In genomic region chr6:158926429-158926828, GRCh38 we compare ENCODE assay signal across 14 cellular contexts.
A peak's percentile ranks its signal among the peaks of the same experiment; 100 is the strongest.
DNase-seq lines count a peak whose midpoint lies in the region; ATAC-seq and TF ChIP-seq lines count a peak whose summit lies in the region.
"Had no signal": no experiment of that assay in that cellular context is flagged by ENCODE, and none has a peak within 500 bp of the region (broad histone marks: within the 10 kb centered on the region; RNA-seq: fewer than 3 reads in every experiment).

No MANE protein-coding gene starts in this region.

- no peak for TF ChIP-seq CTCF in AG04450 (IDR thresholded peaks at IDR 0.05; ENCODE audit: low read depth, low read length)
- no peak for TF ChIP-seq CTCF in foreskin keratinocyte (conservative IDR thresholded peaks at IDR 0.05)
- no peak for TF ChIP-seq CTCF in CD14-positive monocyte (IDR thresholded peaks at IDR 0.05)

- no peak overlapping the region for H2AFZ ChIP-seq in Karpas-422 (ENCODE audit: low read length)

- DNase-seq in AG04450 (ENCODE audit: low read depth, low spot score), result peak; percentile 39
- DNase-seq in HS-5 (ENCODE audit: low read depth), result peak; percentile 47
- DNase-seq in amniotic epithelial cell (ENCODE audit: low read depth), result peak; percentile 87
- DNase-seq in foreskin keratinocyte, result peak; percentile 70 to 92
- no peak for DNase-seq in CD8-positive, alpha-beta memory T cell
- DNase-seq in CD14-positive monocyte (ENCODE audit: low spot score), result no peak
- no peak for DNase-seq in Karpas-422
- DNase-seq: activated CD8-positive, alpha-beta memory T cell treated with anti-CD3 and anti-CD28 coated beads, Interleukin-2, amount 10 ng/mL, durations not matched to agents 7 days and 5 days; activated effector memory CD4-positive, alpha-beta T cell treated with Interleukin-2 at 50 U/mL for 16 hours; aorta; left ventricle myocardium inferior; NCI-H2029; NCI-H524 treated with DMSO at 0.1 percent for 48 hours had no signal

- CTCF ChIA-PET in AG04450 (lab: Charles Lee), result no interaction called here
- CTCF ChIA-PET in CD8-positive, alpha-beta memory T cell (lab: Charles Lee), result no interaction called here

- H3K4me3 Mint-ChIP-seq in CD8-positive, alpha-beta memory T cell, result no peak overlapping the region
- H3K4me3 Mint-ChIP-seq in CD14-positive monocyte, result no peak overlapping the region
- H3K4me3 Mint-ChIP-seq: activated CD8-positive, alpha-beta memory T cell treated with anti-CD3 and anti-CD28 coated beads, Interleukin-2, amount 10 ng/mL, durations not matched to agents 7 days and 5 days had no signal

- peak overlapping the region; percentile 63 for H3K27ac ChIP-seq in AG04450 (ENCODE audit: low read depth, low read length)
- peak overlapping the region; percentile 82 for H3K27ac ChIP-seq in foreskin keratinocyte
- H3K27ac ChIP-seq in CD8-positive, alpha-beta memory T cell (ENCODE audit: low read depth, low read length), result no peak overlapping the region
- H3K27ac ChIP-seq in Karpas-422 (ENCODE audit: low read length), result no peak overlapping the region
- H3K27ac ChIP-seq: left ventricle myocardium inferior had no signal

- H3K36me3 Mint-ChIP-seq in CD8-positive, alpha-beta memory T cell, result peaks cover 0 to 4% (median 0%) of the 10 kb centered on the region in 3 donors
- H3K36me3 Mint-ChIP-seq in CD14-positive monocyte, result no peaks in the 10 kb centered on the region

- no peaks in the 10 kb centered on the region for H3K9me2 ChIP-seq in Karpas-422 (replicated peaks; ENCODE audit: insufficient read depth, low read length)

- no peaks in the 10 kb centered on the region for H4K20me1 ChIP-seq in Karpas-422 (ENCODE audit: insufficient read depth, low read depth, low read length)

- POLR2A ChIA-PET in AG04450 (lab: Yijun Ruan, JAX), result no interaction called here
- POLR2A ChIA-PET in CD8-positive, alpha-beta memory T cell (lab: Charles Lee), result no interaction called here

- intact Hi-C loops in CD14-positive monocyte (cut with micrococcal nuclease), result no loop called here

- H3K9ac ChIP-seq in Karpas-422 (ENCODE audit: low read length), result no peak overlapping the region

- H3K27ac Mint-ChIP-seq in CD8-positive, alpha-beta memory T cell, result no peak overlapping the region
- H3K27ac Mint-ChIP-seq in CD14-positive monocyte, result no peak overlapping the region
- H3K27ac Mint-ChIP-seq: activated CD8-positive, alpha-beta memory T cell treated with anti-CD3 and anti-CD28 coated beads, Interleukin-2, amount 10 ng/mL, durations not matched to agents 7 days and 5 days had no signal

- H3K27me3 ChIP-seq in AG04450 (ENCODE audit: control insufficient read depth, insufficient read depth, low read length), result no peaks in the 10 kb centered on the region
- no peaks in the 10 kb centered on the region for H3K27me3 ChIP-seq in foreskin keratinocyte
- H3K27me3 ChIP-seq in CD8-positive, alpha-beta memory T cell (ENCODE audit: insufficient read depth, low read length, poor library complexity, severe bottlenecking), result no peaks in the 10 kb centered on the region
- no peaks in the 10 kb centered on the region for H3K27me3 ChIP-seq in Karpas-422 (ENCODE audit: low read length)

- H3K36me3 ChIP-seq in CD8-positive, alpha-beta memory T cell (ENCODE audit: insufficient read depth, low read length), result no peaks in the 10 kb centered on the region
- no peaks in the 10 kb centered on the region for H3K36me3 ChIP-seq in Karpas-422 (ENCODE audit: insufficient read depth, low read length)
- H3K36me3 ChIP-seq: left ventricle myocardium inferior had no signal

- ATAC-seq in foreskin keratinocyte (peak; percentile 98), HG02938 (IDR thresholded peaks at IDR 0.05; ENCODE audit: unreplicated experiment) (no peak)
- ATAC-seq: activated CD8-positive, alpha-beta memory T cell treated with anti-CD3 and anti-CD28 coated beads, Interleukin-2, amount 10 ng/mL, durations not matched to agents 7 days and 5 days had no signal

- no peaks in the 10 kb centered on the region for H3K9me3 Mint-ChIP-seq in CD8-positive, alpha-beta memory T cell
- peaks cover 0 to 9% (median 5%) of the 10 kb centered on the region in 7 donors for H3K9me3 Mint-ChIP-seq in CD14-positive monocyte

- H3K4me1 Mint-ChIP-seq in CD8-positive, alpha-beta memory T cell, result no peaks in the 10 kb centered on the region
- H3K4me1 Mint-ChIP-seq in CD14-positive monocyte, result peaks cover 2% of the 10 kb centered on the region
- H3K4me1 Mint-ChIP-seq: activated CD8-positive, alpha-beta memory T cell treated with anti-CD3 and anti-CD28 coated beads, Interleukin-2, amount 10 ng/mL, durations not matched to agents 7 days and 5 days had no signal

- H3K27me3 Mint-ChIP-seq in CD8-positive, alpha-beta memory T cell, result no peaks in the 10 kb centered on the region
- peaks cover 0 to 1% (median 0%) of the 10 kb centered on the region in 3 donors for H3K27me3 Mint-ChIP-seq in CD14-positive monocyte (ENCODE audit: low read depth in 3 of 3)
- H3K27me3 Mint-ChIP-seq: activated CD8-positive, alpha-beta memory T cell treated with anti-CD3 and anti-CD28 coated beads, Interleukin-2, amount 10 ng/mL, durations not matched to agents 7 days and 5 days had no signal

- H3K4me3 ChIP-seq in AG04450 (ENCODE audit: low read depth, low read length) (no peak overlapping the region), Karpas-422 (ENCODE audit: low read length) (no peak overlapping the region)
- H3K4me3 ChIP-seq in CD8-positive, alpha-beta memory T cell (ENCODE audit: low read length), result no peak overlapping the region
- H3K4me3 ChIP-seq: left ventricle myocardium inferior had no signal

- no peaks in the 10 kb centered on the region for H3K79me2 ChIP-seq in Karpas-422 (ENCODE audit: low read length)

- H3K4me2 ChIP-seq in Karpas-422 (ENCODE audit: low read depth, low read length, poor library complexity, severe bottlenecking), result no peak overlapping the region

- H3K4me1 ChIP-seq in foreskin keratinocyte (peaks cover 6% of the 10 kb centered on the region), Karpas-422 (ENCODE audit: low read length) (no peaks in the 10 kb centered on the region; the same call in 1 of the 2 replicates)
- H3K4me1 ChIP-seq in CD8-positive, alpha-beta memory T cell (ENCODE audit: insufficient read depth, low read length), result no peaks in the 10 kb centered on the region

- H3K9me3 ChIP-seq in AG04450 (ENCODE audit: control insufficient read depth, insufficient read depth, low read length) (no peaks in the 10 kb centered on the region), Karpas-422 (ENCODE audit: low read length) (no peaks in the 10 kb centered on the region)
- no peaks in the 10 kb centered on the region for H3K9me3 ChIP-seq in CD8-positive, alpha-beta memory T cell (ENCODE audit: low read length)
- H3K9me3 ChIP-seq: left ventricle myocardium inferior had no signal

Comparison
In these comparisons a context has a peak if more than half of its experiments do, and no peak if none do; other contexts are left out.
1. DNase-seq: peak in AG04450 (single experiment), HS-5 (single experiment), amniotic epithelial cell (single experiment) and foreskin keratinocyte (2 of 2); none in CD8-positive, alpha-beta memory T cell (0 of 5), CD14-positive monocyte (single experiment) and Karpas-422 (single experiment).
2. H3K27ac ChIP-seq: peak in AG04450 (single experiment) and foreskin keratinocyte (single experiment); none in CD8-positive, alpha-beta memory T cell (single experiment) and Karpas-422 (single experiment).